ENCODE assay signal across 8 cellular contexts in genomic region chr1:11784993-11785769, GRCh38. TPM values are rescaled to one million over a fixed set of nuclear protein-coding genes. Genes with fewer than 3 reads are reported as not detected.
A peak's percentile ranks its signal among the peaks of the same experiment; 100 is the strongest.
DNase-seq lines count a peak whose midpoint lies in the region; ATAC-seq and TF ChIP-seq lines count a peak whose summit lies in the region.

No MANE protein-coding gene starts in this region.

- H3K27ac ChIP-seq in A673 (ENCODE audit: low read depth, low read length, poor library complexity, severe bottlenecking): no peak overlapping the region
- no peak overlapping the region for H3K27ac ChIP-seq in neutrophil
- no peak overlapping the region for H3K27ac ChIP-seq in aorta (ENCODE audit: low read depth in 1 of 2, low read length in 2 of 2)

- intact Hi-C loops in A673 (cut with micrococcal nuclease; ENCODE audit: unreplicated experiment) (no loop called here), aorta (cut with DNase I) (loop anchor here in 1 of 2 donors (5.0 kb wide), 2 partner anchors 48 to 103 kb away; partner anchors contain the start of genes AGTRAP and MAD2L2)

- no peak overlapping the region for H3K4me3 ChIP-seq in A673 (ENCODE audit: low read depth, low read length, poor library complexity, severe bottlenecking)
- H3K4me3 ChIP-seq in neutrophil (ENCODE audit: low read depth in 1 of 2, low read length in 1 of 2): peak overlapping the region in 1 of 2 experiments; percentile 16
- no peak overlapping the region for H3K4me3 ChIP-seq in aorta (ENCODE audit: low read length in 2 of 2)

- H3K36me3 ChIP-seq in A673 (ENCODE audit: insufficient read depth, low read length, poor library complexity, severe bottlenecking) (no peaks in the 10 kb centered on the region), neutrophil (peaks cover 13% of the 10 kb centered on the region), aorta (ENCODE audit: control insufficient read depth in 1 of 2, insufficient read depth in 2 of 2, low read length in 1 of 2) (no peaks in the 10 kb centered on the region)

- H3K27me3 ChIP-seq in A673 (replicated peaks; ENCODE audit: insufficient read depth, low read depth, low read length, poor library complexity): no peaks in the 10 kb centered on the region
- peaks cover 17% of the 10 kb centered on the region for H3K27me3 ChIP-seq in neutrophil
- no peaks in the 10 kb centered on the region for H3K27me3 ChIP-seq in aorta (ENCODE audit: control insufficient read depth in 1 of 2, insufficient read depth in 2 of 2, low read length in 1 of 2)

- no TSS peak for BruUV-seq in A673 (replicated peaks; lab: Mats Ljungman, UMichigan)

- peak; percentile 19 for DNase-seq in A673 (ENCODE audit: low spot score)
- DNase-seq in NCI-H226: peak; percentile 49
- DNase-seq in activated T-helper 9 cell treated with anti-CD3 and anti-CD28 coated beads, Interleukin-2, amount 50 U/mL, for 16 hours (ENCODE audit: low read depth): peak; percentile 18
- peak; percentile 56 for DNase-seq in germinal center (ENCODE audit: low spot score)
- peak; percentile 75 to 91 for DNase-seq in aorta

- H3K4me1 ChIP-seq in A673 (ENCODE audit: insufficient read depth, low read length, poor library complexity, severe bottlenecking) (no peaks in the 10 kb centered on the region), neutrophil (ENCODE audit: control insufficient read depth in 1 of 2, insufficient read depth in 1 of 2, low read depth in 1 of 2, low read length in 1 of 2) (no peaks in the 10 kb centered on the region), aorta (ENCODE audit: control insufficient read depth in 1 of 2, insufficient read depth in 2 of 2, low read length in 2 of 2) (no peaks in the 10 kb centered on the region)

- TF ChIP-seq POLR2A in GM18505 (IDR thresholded peaks at IDR 0.05; ENCODE audit: borderline replicate concordance, extremely low read depth, insufficient read depth, insufficient read length): no peak

- H3K9me3 ChIP-seq in A673 (ENCODE audit: low read depth, low read length, poor library complexity, severe bottlenecking): no peaks in the 10 kb centered on the region
- H3K9me3 ChIP-seq in neutrophil: no peaks in the 10 kb centered on the region
- H3K9me3 ChIP-seq in aorta (ENCODE audit: control insufficient read depth, low read length): no peaks in the 10 kb centered on the region

- TF ChIP-seq CTCF in A673 (conservative IDR thresholded peaks at IDR 0.05; ENCODE audit: low read depth, low read length) (peak; percentile 87), neutrophil (IDR thresholded peaks at IDR 0.05) (peak; percentile 80)

- POLR2A ChIA-PET in A673 (lab: Charles Lee; ENCODE audit: low non-redundant PET): no interaction called here

- 6% methylated on average over 29 to 30 of the region's 30 CpGs for WGBS in aorta, 2 donors

- ATAC-seq in GM18505 (IDR thresholded peaks at IDR 0.05; ENCODE audit: unreplicated experiment): peak; percentile 52
- peak; percentile 73 for ATAC-seq in aorta (ENCODE audit: low FRiP score)
- ATAC-seq in GM19395 (IDR thresholded peaks at IDR 0.05; ENCODE audit: unreplicated experiment): no peak

- CTCF ChIA-PET in A673 (lab: Charles Lee): no interaction called here

RNA-seq across cellular contexts. Expression of gene MTHFR, which starts 20.6 kb away (rescaled TPM):
- total RNA-seq in A673 (2021) (23.3 and 25.8 TPM in 2 replicates), aorta (10 to 100 TPM; 32.1 to 53.0 TPM)
- 10 to 100 TPM in 1 of 2 donors, 1 to 10 TPM in 1; 4.6 to 22.0 TPM for polyA plus RNA-seq in aorta

RNA-seq across cellular contexts. Expression of gene CLCN6, which starts 20.8 kb away (rescaled TPM):
- total RNA-seq in A673 (2021) (42.0 and 48.1 TPM in 2 replicates), aorta (10 to 100 TPM; 25.8 to 37.5 TPM)
- polyA plus RNA-seq in aorta: 10 to 100 TPM in 1 of 2 donors, 1 to 10 TPM in 1; 3.9 to 15.5 TPM

RNA-seq across cellular contexts. Expression of gene C1orf167, which starts 23.2 kb away (rescaled TPM):
- total RNA-seq in A673 (2021) (not detected in 2 replicates), aorta (1 to 10 TPM; 1.3 to 3.6 TPM)
- 1 to 10 TPM in 1 of 2 donors, under 1 TPM in 1; 0.75 to 2.3 TPM for polyA plus RNA-seq in aorta

RNA-seq across cellular contexts. Expression of gene AGTRAP, which starts 49.2 kb away (rescaled TPM):
- total RNA-seq in A673 (2021) (23.6 and 33.5 TPM in 2 replicates), aorta (10 to 100 TPM; 33.4 to 40.3 TPM)
- polyA plus RNA-seq in aorta: 10 to 100 TPM; 22.2 to 61.2 TPM

Comparison
In these comparisons a context has a peak if more than half of its experiments do, and no peak if none do; other contexts are left out.
1. DNase-seq: peak in every context shown above with its lines; median percentile 83 in aorta; 56 in germinal center; 49 in NCI-H226; 19 in A673; 18 in activated T-helper 9 cell treated with anti-CD3 and anti-CD28 coated beads, Interleukin-2, amount 50 U/mL, for 16 hours.